ENCODE assay signal across 19 cellular contexts in the genomic region with DNA sequence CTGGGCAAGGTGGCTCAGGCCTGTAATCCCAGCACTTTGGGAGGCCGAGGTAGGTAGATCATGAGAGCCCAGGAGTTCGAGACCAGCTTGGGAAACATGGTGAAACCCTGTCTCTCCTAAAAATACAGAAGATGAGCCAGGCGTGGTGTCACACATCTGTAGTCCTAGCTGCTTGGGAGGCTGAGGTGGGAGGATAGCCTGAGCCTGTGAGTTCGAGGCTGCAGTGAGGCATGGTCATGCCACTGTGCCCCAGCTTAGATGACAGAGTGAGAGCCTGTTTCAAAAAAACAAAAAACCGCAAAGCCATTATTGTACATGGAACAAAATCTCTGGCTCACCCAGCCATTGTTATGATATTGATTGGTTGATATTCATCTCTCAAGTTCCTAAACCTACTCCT.
"Had no signal": no experiment of that assay in that cellular context is flagged by ENCODE, and none has a peak within 500 bp of the region (broad histone marks: within the 10 kb centered on the region; RNA-seq: fewer than 3 reads in every experiment).

No MANE protein-coding gene starts in this region.

- H3K27me3 ChIP-seq: adrenal gland, breast epithelium, esophagus muscularis mucosa, suprapubic skin had no signal

- FAIRE-seq: astrocyte, endothelial cell of umbilical vein, TTC549 had no signal

- H3K9me3 ChIP-seq: adrenal gland, breast epithelium, esophagus muscularis mucosa, suprapubic skin had no signal

- H3K27ac Mint-ChIP-seq: activated CD8-positive, alpha-beta T cell treated with anti-CD3 and anti-CD28 coated beads for 36 hours; nephron progenitor cell; T-helper 2 cell treated with Interferon-gamma antibody and Interleukin-4, amounts not matched to agents 5 μg/mL and 100 μg/mL, for 36 hours; type B pancreatic cell had no signal

- H3K4me3 Mint-ChIP-seq: activated CD8-positive, alpha-beta T cell treated with anti-CD3 and anti-CD28 coated beads for 36 hours; nephron progenitor cell; T-helper 2 cell treated with Interferon-gamma antibody and Interleukin-4, amounts not matched to agents 5 μg/mL and 100 μg/mL, for 36 hours; type B pancreatic cell had no signal

- H3K4me1 ChIP-seq: breast epithelium had no signal

- ATAC-seq: activated CD8-positive, alpha-beta T cell treated with anti-CD3 and anti-CD28 coated beads for 36 hours; stimulated activated naive CD8-positive, alpha-beta T cell treated with anti-CD3 and anti-CD28 coated beads, Interleukin-15, Interleukin-2, amounts not matched to agents 100 U/mL and 50 U/mL, for 24 hours had no signal

- DNase-seq: activated CD8-positive, alpha-beta T cell treated with anti-CD3 and anti-CD28 coated beads for 36 hours; activated naive CD4-positive, alpha-beta T cell treated with anti-CD3 and anti-CD28 coated beads, Interleukin-2, amount 50 U/mL, for 16 hours; activated T-cell treated with anti-CD3 and anti-CD28 coated beads, Interleukin-2, amount 50 U/mL, for 1 hour; adrenal gland; cortex of kidney; effector CD4-positive, alpha-beta T cell; mesendoderm; nephron progenitor cell; stimulated activated CD4-positive, alpha-beta T cell treated with anti-CD3 and anti-CD28 coated beads, Interleukin-12 subunit alpha, Interleukin-12 subunit beta, amount 100 ng/mL, for 4 hours; stimulated activated CD4-positive, alpha-beta T cell treated with anti-CD3 and anti-CD28 coated beads, Interleukin-1b, Interleukin-23, amount 100 ng/mL, for 48 hours; stimulated activated naive CD8-positive, alpha-beta T cell treated with anti-CD3 and anti-CD28 coated beads, Interleukin-15, Interleukin-2, amounts not matched to agents 100 U/mL and 50 U/mL, for 24 hours had no signal

- H3K4me3 ChIP-seq: adrenal gland, breast epithelium, esophagus muscularis mucosa, suprapubic skin had no signal

- H3K36me3 ChIP-seq: breast epithelium had no signal

- H3K27ac ChIP-seq: adrenal gland, breast epithelium, esophagus muscularis mucosa, suprapubic skin had no signal

- H3K27me3 Mint-ChIP-seq: activated CD8-positive, alpha-beta T cell treated with anti-CD3 and anti-CD28 coated beads for 36 hours; type B pancreatic cell had no signal
